In the genomic region with DNA sequence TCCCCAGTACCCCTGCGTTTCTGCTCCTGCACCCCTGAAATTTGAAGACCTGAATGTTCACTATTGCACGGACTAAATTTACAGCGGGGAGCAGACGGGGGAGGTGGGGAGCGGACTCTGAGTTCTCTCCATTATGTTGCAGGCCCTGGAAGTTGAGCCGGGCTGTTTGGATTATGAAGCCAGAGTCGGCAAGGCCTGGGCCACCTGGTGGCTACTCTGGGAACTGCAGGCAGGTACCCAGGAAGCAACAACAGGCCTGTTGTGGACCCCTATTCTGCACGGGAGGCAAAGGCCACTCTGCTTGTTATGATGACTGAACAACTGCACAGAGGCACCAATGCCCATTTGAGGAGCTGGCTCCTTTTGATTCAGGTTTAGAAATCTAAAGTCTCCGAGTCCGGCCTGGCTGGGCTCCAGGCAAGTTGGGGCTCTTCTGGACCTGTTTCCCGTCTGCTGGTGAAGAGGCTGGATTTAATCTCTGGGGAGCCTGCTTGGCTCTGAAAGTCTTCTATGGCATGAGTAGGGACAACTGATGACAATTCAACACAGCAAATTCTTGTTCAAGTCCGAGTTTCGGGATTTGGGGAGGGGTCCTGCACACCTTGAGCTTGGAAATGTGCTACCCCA, we compare ENCODE assay signal across 9 cellular contexts. TPM values are rescaled to one million over a fixed set of nuclear protein-coding genes. Genes with fewer than 3 reads are reported as not detected.
DNase-seq lines count a peak whose midpoint lies in the region; ATAC-seq and TF ChIP-seq lines count a peak whose summit lies in the region.
"Had no signal": no experiment of that assay in that cellular context is flagged by ENCODE, and none has a peak within 500 bp of the region (broad histone marks: within the 10 kb centered on the region; RNA-seq: fewer than 3 reads in every experiment).

No MANE protein-coding gene starts in this region.

- no peak for ATAC-seq in GM18517 (IDR thresholded peaks at IDR 0.05; ENCODE audit: unreplicated experiment)

- H3K4me1 ChIP-seq in adrenal gland (replicated peaks in 1 of 2) (peaks cover 0 to 5% of the 10 kb centered on the region in 2 donors), left ventricle myocardium inferior (peaks cover 7% of the 10 kb centered on the region)

- H3K27ac ChIP-seq in adrenal gland, result no peak overlapping the region
- H3K27ac ChIP-seq in left ventricle myocardium inferior (replicated peaks), result no peak overlapping the region
- H3K27ac ChIP-seq: epithelial cell of prostate had no signal

- DNase-seq in ELR (ENCODE audit: low read depth), result peak; percentile 70
- DNase-seq in HT-29 (ENCODE audit: low spot score), result peak; percentile 52
- DNase-seq in SW480 (ENCODE audit: low spot score), result peak; percentile 50
- peak; percentile 50 to 89 (median 71) for DNase-seq in adrenal gland
- peak; percentile 71 for DNase-seq in left ventricle myocardium inferior
- peak; percentile 2 for DNase-seq in retinal pigment epithelial cell (ENCODE audit: low read depth)
- DNase-seq in GOT3 (lab: John Stamatoyannopoulos, UW), result no peak

- H3K4me3 ChIP-seq in adrenal gland (no peak overlapping the region), left ventricle myocardium inferior (peak overlapping the region; percentile 10), retinal pigment epithelial cell (ENCODE audit: low read length) (no peak overlapping the region)

- H3K36me3 ChIP-seq in adrenal gland (replicated peaks in 1 of 2), result no peaks in the 10 kb centered on the region
- H3K36me3 ChIP-seq in left ventricle myocardium inferior, result no peaks in the 10 kb centered on the region

- WGBS in adrenal gland, 4 donors, result 34 to 46% (median 35%) methylated on average over 10 to 13 of the region's 13 CpGs

- no peak for TF ChIP-seq POLR2A in adrenal gland (IDR thresholded peaks at IDR 0.05)

- intact Hi-C loops in adrenal gland (cut with DNase I) (loop anchor here (5.0 to 10.0 kb wide), 2 partner anchors 236 to 238 kb away; no protein-coding TSS in a partner anchor), left ventricle myocardium inferior (cut with micrococcal nuclease) (loop anchor here (5.0 kb wide), 1 partner anchor 241 kb away; no protein-coding TSS in a partner anchor)

- H3K27me3 ChIP-seq in adrenal gland (peaks cover 5% of the 10 kb centered on the region), left ventricle myocardium inferior (ENCODE audit: low read depth) (peaks cover 20% of the 10 kb centered on the region)

- TF ChIP-seq CTCF in adrenal gland (IDR thresholded peaks at IDR 0.05) (peak; percentile 81 to 98 (median 90)), left ventricle myocardium inferior (IDR thresholded peaks at IDR 0.05; ENCODE audit: borderline replicate concordance) (peak; percentile 99), retinal pigment epithelial cell (conservative IDR thresholded peaks at IDR 0.05; ENCODE audit: low read depth, low read length) (peak; percentile 100)

- no peaks in the 10 kb centered on the region for H3K9me3 ChIP-seq in adrenal gland (replicated peaks in 1 of 3)
- no peaks in the 10 kb centered on the region for H3K9me3 ChIP-seq in left ventricle myocardium inferior (replicated peaks)

RNA-seq across cellular contexts. Expression of gene FAM181A, which starts 34.1 kb away (rescaled TPM):
- not detected in 2 replicates for total RNA-seq in HT-29 (2014; rRNA removed; shearing (Covaris generic))
- total RNA-seq in adrenal gland, result not detected
- polyA plus RNA-seq in adrenal gland, result not detected
- not detected for total RNA-seq in left ventricle myocardium inferior
